ENCODE assay signal across 9 cellular contexts in genomic region chr1:21621761-21622436, GRCh38. TPM values are rescaled to one million over a fixed set of nuclear protein-coding genes. Genes with fewer than 3 reads are reported as not detected.
A peak's percentile ranks its signal among the peaks of the same experiment; 100 is the strongest.
DNase-seq lines count a peak whose midpoint lies in the region; ATAC-seq and TF ChIP-seq lines count a peak whose summit lies in the region.
"Had no signal": no experiment of that assay in that cellular context is flagged by ENCODE, and none has a peak within 500 bp of the region (broad histone marks: within the 10 kb centered on the region; RNA-seq: fewer than 3 reads in every experiment).

No MANE protein-coding gene starts in this region.

- H3K27me3 ChIP-seq in ACC112 (ENCODE audit: insufficient read depth, low read length), result peaks cover 21% of the 10 kb centered on the region; the same call in 1 of the 2 replicates
- H3K27me3 ChIP-seq in duodenal mucosa (ENCODE audit: control insufficient read depth in 1 of 2, insufficient read depth in 2 of 2, low read length in 2 of 2), result peaks cover 0 to 2% of the 10 kb centered on the region in 2 donors
- H3K27me3 ChIP-seq in naive thymus-derived CD4-positive, alpha-beta T cell (ENCODE audit: control insufficient read depth in 2 of 2, insufficient read depth in 2 of 2, low read length in 2 of 2), result no peaks in the 10 kb centered on the region
- H3K27me3 ChIP-seq in tibial artery, result peaks cover 0 to 66% of the 10 kb centered on the region in 2 donors

- peaks cover 2 to 13% (median 5%) of the 10 kb centered on the region in 7 donors for H3K4me1 Mint-ChIP-seq in naive thymus-derived CD4-positive, alpha-beta T cell

- peak overlapping the region; percentile 23 to 43 for H3K9ac ChIP-seq in duodenal mucosa (ENCODE audit: low read depth in 1 of 2, low read length in 2 of 2)

- H3K27ac ChIP-seq in ACC112 (ENCODE audit: low read depth, low read length), result no peak overlapping the region
- no peak overlapping the region for H3K27ac ChIP-seq in duodenal mucosa (ENCODE audit: low read depth, low read length)
- no peak overlapping the region for H3K27ac ChIP-seq in naive thymus-derived CD4-positive, alpha-beta T cell (ENCODE audit: low read depth, low read length)
- no peak overlapping the region for H3K27ac ChIP-seq in tibial artery
- H3K27ac ChIP-seq: neutrophil had no signal

- peak overlapping the region; percentile 48 for H3K4me3 ChIP-seq in ACC112 (ENCODE audit: low read depth, low read length)
- H3K4me3 ChIP-seq in LNCaP clone FGC (ENCODE audit: low read depth, low read length), result peak overlapping the region; percentile 42
- H3K4me3 ChIP-seq in duodenal mucosa (ENCODE audit: low read depth in 1 of 2, low read length in 2 of 2), result peak overlapping the region; percentile 56 to 65
- H3K4me3 ChIP-seq in naive thymus-derived CD4-positive, alpha-beta T cell (ENCODE audit: low read length), result no peak overlapping the region
- no peak overlapping the region for H3K4me3 ChIP-seq in tibial artery
- H3K4me3 ChIP-seq in lower leg skin (ENCODE audit: low read depth, poor library complexity, severe bottlenecking), result no peak overlapping the region

- intact Hi-C loops in naive thymus-derived CD4-positive, alpha-beta T cell (cut with micrococcal nuclease), result no loop called here
- intact Hi-C loops in tibial artery (cut with DNase I; ENCODE audit: low total_unique reads) (no loop called here), lower leg skin (cut with DNase I; ENCODE audit: low total_unique reads) (no loop called here)

- ATAC-seq in naive thymus-derived CD4-positive, alpha-beta T cell, result no peak

- TF ChIP-seq CTCF in LNCaP clone FGC (IDR thresholded peaks at IDR 0.05; ENCODE audit: control insufficient read depth, extremely low read depth, insufficient read depth) (no peak), tibial artery (IDR thresholded peaks at IDR 0.05) (no peak), lower leg skin (IDR thresholded peaks at IDR 0.05) (no peak)

- CTCF ChIA-PET in naive thymus-derived CD4-positive, alpha-beta T cell (lab: Charles Lee), result no interaction called here

- H3K9me3 ChIP-seq in duodenal mucosa (ENCODE audit: control insufficient read depth in 1 of 2, low read length in 2 of 2), result no peaks in the 10 kb centered on the region
- H3K9me3 ChIP-seq in naive thymus-derived CD4-positive, alpha-beta T cell (ENCODE audit: control insufficient read depth in 2 of 3, low read length in 3 of 3), result no peaks in the 10 kb centered on the region
- no peaks in the 10 kb centered on the region for H3K9me3 ChIP-seq in tibial artery
- H3K9me3 ChIP-seq: neutrophil had no signal

- DNase-seq in LNCaP clone FGC (ENCODE audit: low read depth) (no peak), tibial artery (no peak), lower leg skin (ENCODE audit: low spot score in 2 of 2) (no peak), superior temporal gyrus (ENCODE audit: extremely low spot score) (no peak), SIG-M5 (lab: John Stamatoyannopoulos, UW) (no peak)
- DNase-seq in naive thymus-derived CD4-positive, alpha-beta T cell, result no peak

- peak overlapping the region in 9 of 10 donors; percentile 39 to 74 (median 62) for H3K4me3 Mint-ChIP-seq in naive thymus-derived CD4-positive, alpha-beta T cell

- H3K4me1 ChIP-seq in ACC112 (ENCODE audit: control insufficient read depth, insufficient read depth, low read length, unreplicated experiment) (no peaks in the 10 kb centered on the region), duodenal mucosa (ENCODE audit: control insufficient read depth in 1 of 2, insufficient read depth in 2 of 2, low read length in 2 of 2) (peaks cover 21 to 39% of the 10 kb centered on the region in 2 donors), tibial artery (peaks cover 0 to 35% (median 2%) of the 10 kb centered on the region in 4 donors)
- H3K4me1 ChIP-seq in naive thymus-derived CD4-positive, alpha-beta T cell (ENCODE audit: control insufficient read depth in 2 of 2, insufficient read depth in 2 of 2, low read length in 2 of 2), result no peaks in the 10 kb centered on the region

- H2AFZ ChIP-seq in ACC112 (ENCODE audit: low read length, unreplicated experiment), result no peak overlapping the region

- no peak overlapping the region for H3K27ac Mint-ChIP-seq in naive thymus-derived CD4-positive, alpha-beta T cell

- 33% methylated on average over 5 to 14 of the region's 39 CpGs for WGBS in lower leg skin, 2 donors

- TF ChIP-seq POLR2A in lower leg skin (IDR thresholded peaks at IDR 0.05), result no peak

- POLR2A ChIA-PET in naive thymus-derived CD4-positive, alpha-beta T cell (lab: Charles Lee), result no interaction called here

- H3K27me3 Mint-ChIP-seq in naive thymus-derived CD4-positive, alpha-beta T cell, result peaks cover 16 to 22% (median 19%) of the 10 kb centered on the region in 5 donors

- no peaks in the 10 kb centered on the region for H3K36me3 Mint-ChIP-seq in naive thymus-derived CD4-positive, alpha-beta T cell

- H3K79me2 ChIP-seq in ACC112 (ENCODE audit: control insufficient read depth, insufficient read depth, low read length, unreplicated experiment), result no peaks in the 10 kb centered on the region

- peaks cover 0 to 1% (median 0%) of the 10 kb centered on the region in 11 donors for H3K9me3 Mint-ChIP-seq in naive thymus-derived CD4-positive, alpha-beta T cell

- H3K36me3 ChIP-seq in ACC112 (ENCODE audit: insufficient read depth, low read length), result no peaks in the 10 kb centered on the region
- H3K36me3 ChIP-seq in duodenal mucosa (ENCODE audit: control insufficient read depth in 1 of 2, insufficient read depth in 2 of 2, low read length in 2 of 2), result no peaks in the 10 kb centered on the region
- H3K36me3 ChIP-seq in naive thymus-derived CD4-positive, alpha-beta T cell (ENCODE audit: control insufficient read depth in 2 of 3, insufficient read depth in 3 of 3, low read length in 3 of 3), result no peaks in the 10 kb centered on the region
- H3K36me3 ChIP-seq in tibial artery, result no peaks in the 10 kb centered on the region
- H3K36me3 ChIP-seq: neutrophil had no signal

RNA-seq across cellular contexts. Expression of gene RAP1GAP, which starts 47.3 kb away (rescaled TPM):
- 1 to 10 TPM in 1 of 5 experiments, under 1 TPM in 3, not detected in 1; 0.16 to 1.4 (median 0.42) TPM for total RNA-seq in naive thymus-derived CD4-positive, alpha-beta T cell
- not detected for polyA plus RNA-seq in naive thymus-derived CD4-positive, alpha-beta T cell
- 1 to 10 TPM; 1.3 to 4.0 (median 2.6) TPM for total RNA-seq in lower leg skin

Comparison
In these comparisons a context has a peak if more than half of its experiments do, and no peak if none do; other contexts are left out.
1. H3K4me3 ChIP-seq: peak in ACC112 (single experiment), LNCaP clone FGC (single experiment) and duodenal mucosa (2 of 2); none in naive thymus-derived CD4-positive, alpha-beta T cell (single experiment), tibial artery (0 of 2) and lower leg skin (single experiment).